Comparison of ENCODE assay signal across 3 cellular contexts in the genomic region with DNA sequence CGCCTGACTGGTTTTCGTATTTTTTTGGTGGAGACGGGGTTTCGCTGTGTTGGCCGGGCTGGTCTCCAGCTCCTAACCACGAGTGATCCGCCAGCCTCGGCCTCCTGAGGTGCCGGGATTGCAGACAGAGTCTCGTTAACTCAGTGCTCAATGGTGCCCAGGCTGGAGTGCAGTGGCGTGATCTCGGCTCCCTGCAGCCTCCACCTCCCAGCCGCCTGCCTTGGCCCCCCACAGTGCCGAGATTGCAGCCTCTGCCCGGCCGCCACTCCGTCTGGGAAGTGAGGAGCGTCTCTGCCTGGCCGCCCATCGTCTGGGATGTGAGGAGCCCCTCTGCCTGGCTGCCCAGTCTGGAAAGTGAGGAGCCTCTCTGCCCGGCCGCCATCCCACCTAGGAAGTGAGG. TPM values are rescaled to one million over a fixed set of nuclear protein-coding genes. Genes with fewer than 3 reads are reported as not detected.
"Had no signal": no experiment of that assay in that cellular context is flagged by ENCODE, and none has a peak within 500 bp of the region (broad histone marks: within the 10 kb centered on the region; RNA-seq: fewer than 3 reads in every experiment).

No MANE protein-coding gene starts in this region.

RNA-seq across cellular contexts. Expression of a gene that starts 8.5 kb away (rescaled TPM):
- total RNA-seq: endothelial cell of umbilical vein, glomerular endothelial cell, left ventricle myocardium superior had no signal
